Comparison of ENCODE assay signal across 26 cellular contexts in genomic region chr6:330948-331347, GRCh38.
"Had no signal": no experiment of that assay in that cellular context is flagged by ENCODE, and none has a peak within 500 bp of the region (broad histone marks: within the 10 kb centered on the region; RNA-seq: fewer than 3 reads in every experiment).

No MANE protein-coding gene starts in this region.

- H2AFZ ChIP-seq: neural progenitor cell, parathyroid adenoma had no signal

- DNase-seq: activated CD4-positive, alpha-beta memory T cell treated with anti-CD3 and anti-CD28 coated beads, Interleukin-2, amount 10 ng/mL, durations not matched to agents 7 days and 5 days; activated CD4-positive, alpha-beta T cell treated with anti-CD3 and anti-CD28 coated beads, Interleukin-2, amount 10 ng/mL, durations not matched to agents 24 days and 14 days; activated CD8-positive, alpha-beta memory T cell treated with anti-CD3 and anti-CD28 coated beads, Interleukin-2, amount 10 ng/mL, durations not matched to agents 7 days and 5 days; activated effector memory CD4-positive, alpha-beta T cell treated with Interleukin-2 at 50 U/mL for 16 hours; activated naive CD4-positive, alpha-beta T cell treated with Interleukin-2 at 50 U/mL for 16 hours; activated T-cell treated with anti-CD3 and anti-CD28 coated beads for 4 hours; anterior cingulate cortex; endodermal cell; foreskin melanocyte; islet precursor cell; left ventricle myocardium superior; mammary epithelial cell; natural killer cell; occipital lobe; psoas muscle; spleen; stimulated activated naive CD4-positive, alpha-beta T cell; T-helper 17 cell; T1000; trophoblast cell; WERI-Rb-1 had no signal

- H3K79me2 ChIP-seq: parathyroid adenoma had no signal

- H3K9me3 ChIP-seq: esophagus muscularis mucosa, psoas muscle, right atrium auricular region, spleen, suprapubic skin had no signal

- H3K36me3 ChIP-seq: neural progenitor cell, right atrium auricular region, suprapubic skin had no signal

- H3K4me2 ChIP-seq: neural progenitor cell had no signal

- H3K27me3 ChIP-seq: neural progenitor cell, right atrium auricular region, spleen, suprapubic skin had no signal

- H3K4me1 ChIP-seq: neural progenitor cell had no signal

- H3K4me3 ChIP-seq: esophagus muscularis mucosa, neural progenitor cell, psoas muscle, right atrium auricular region, spleen, suprapubic skin had no signal

- H3K27ac ChIP-seq: esophagus muscularis mucosa, neural progenitor cell, parathyroid adenoma, psoas muscle, right atrium auricular region, suprapubic skin, WERI-Rb-1 had no signal

- ATAC-seq: activated CD8-positive, alpha-beta memory T cell treated with anti-CD3 and anti-CD28 coated beads, Interleukin-2, amount 10 ng/mL, durations not matched to agents 7 days and 5 days; left ventricle myocardium superior; natural killer cell; psoas muscle; T-helper 17 cell had no signal

- H3K9ac ChIP-seq: neural progenitor cell, parathyroid adenoma had no signal
